8 cellular contexts compared by ENCODE assay signal in genomic region chr4:105191621-105192210, GRCh38. TPM values are rescaled to one million over a fixed set of nuclear protein-coding genes. Genes with fewer than 3 reads are reported as not detected.
DNase-seq lines count a peak whose midpoint lies in the region; ATAC-seq and TF ChIP-seq lines count a peak whose summit lies in the region.

No MANE protein-coding gene starts in this region.

- peak overlapping the region; percentile 54 for H3K27ac ChIP-seq in brain microvascular endothelial cell
- peak overlapping the region; percentile 18 to 64 (median 46) for H3K27ac ChIP-seq in sigmoid colon

- H3K36me3 ChIP-seq in brain microvascular endothelial cell (replicated peaks) = no peaks in the 10 kb centered on the region
- H3K36me3 ChIP-seq in sigmoid colon = no peaks in the 10 kb centered on the region

- peaks cover 0 to 63% (median 46%) of the 10 kb centered on the region in 4 donors for H3K4me1 ChIP-seq in sigmoid colon

- intact Hi-C loops in sigmoid colon (cut with DNase I) = no loop called here

- WGBS in sigmoid colon, 2 donors = 49 to 56% methylated on average over 3 of the region's 3 CpGs

- H3K27me3 ChIP-seq in brain microvascular endothelial cell (replicated peaks) = no peaks in the 10 kb centered on the region
- H3K27me3 ChIP-seq in sigmoid colon = no peaks in the 10 kb centered on the region

- DNase-seq in ELR (ENCODE audit: low read depth) (peak; percentile 59), brain microvascular endothelial cell (peak; percentile 18), sigmoid colon (no peak), NCI-H510A treated with DMSO at 0.1 percent for 48 hours (lab: John Stamatoyannopoulos, UW) (no peak), DMS53 treated with DMSO at 0.1 percent for 48 hours (lab: John Stamatoyannopoulos, UW; ENCODE audit: unreplicated experiment) (no peak), NCI-H345 (lab: John Stamatoyannopoulos, UW) (no peak)

- TF ChIP-seq POLR2A in sigmoid colon (IDR thresholded peaks at IDR 0.05) = no peak

- TF ChIP-seq EP300 in sigmoid colon (IDR thresholded peaks at IDR 0.05) = no peak

- ATAC-seq in GM21367 (IDR thresholded peaks at IDR 0.05; ENCODE audit: unreplicated experiment) (peak; percentile 47), HG03571 (IDR thresholded peaks at IDR 0.05; ENCODE audit: unreplicated experiment) (peak; percentile 42)

- in situ Hi-C loops in brain microvascular endothelial cell (cut with HindIII; ENCODE audit: low pct_ligation_motif_present, low sequenced_read_pairs) = no loop called here

- H3K9me3 ChIP-seq in sigmoid colon = no peaks in the 10 kb centered on the region

- TF ChIP-seq CTCF in brain microvascular endothelial cell (IDR thresholded peaks at IDR 0.05; ENCODE audit: low read depth, low read length, missing control alignments) (no peak), sigmoid colon (IDR thresholded peaks at IDR 0.05) (no peak)

- no peak overlapping the region for H3K4me3 ChIP-seq in brain microvascular endothelial cell (ENCODE audit: low read depth, low read length)
- no peak overlapping the region for H3K4me3 ChIP-seq in sigmoid colon

RNA-seq across cellular contexts. Expression of gene TET2, which starts 45.0 kb away (rescaled TPM):
- 10 to 100 TPM; 24.6 to 30.9 (median 24.8) TPM for total RNA-seq in sigmoid colon
- 1 to 10 TPM; 2.4 to 5.2 (median 3.2) TPM for polyA plus RNA-seq in sigmoid colon

Comparison
In these comparisons a context has a peak if more than half of its experiments do, and no peak if none do; other contexts are left out.
1. DNase-seq: peak in ELR (single experiment) and brain microvascular endothelial cell (single experiment); none in sigmoid colon (single experiment), NCI-H510A treated with DMSO at 0.1 percent for 48 hours (single experiment), DMS53 treated with DMSO at 0.1 percent for 48 hours (single experiment) and NCI-H345 (single experiment).